18 cellular contexts compared by ENCODE assay signal in genomic region chr20:17394411-17394810, GRCh38.
"Had no signal": no experiment of that assay in that cellular context is flagged by ENCODE, and none has a peak within 500 bp of the region (broad histone marks: within the 10 kb centered on the region; RNA-seq: fewer than 3 reads in every experiment).

No MANE protein-coding gene starts in this region.

- H3K4me3 ChIP-seq: cardiac muscle cell, spleen, thoracic aorta, upper lobe of left lung had no signal

- H3K9ac ChIP-seq: parathyroid adenoma had no signal

- H2AFZ ChIP-seq: parathyroid adenoma had no signal

- H3K4me1 ChIP-seq: spleen, upper lobe of left lung had no signal

- H3K79me2 ChIP-seq: parathyroid adenoma had no signal

- H3K27me3 ChIP-seq: cardiac muscle cell, spleen, upper lobe of left lung had no signal

- H3K36me3 Mint-ChIP-seq: activated CD8-positive, alpha-beta memory T cell treated with anti-CD3 and anti-CD28 coated beads, Interleukin-2, amount 10 ng/mL, durations not matched to agents 7 days and 5 days; activated naive CD8-positive, alpha-beta T cell; mesothelial cell of epicardium; natural killer cell treated with Interleukin-12 subunit alpha and Interleukin-12 subunit beta and Interleukin-15 and Interleukin-18, amount 100 ng/mL, for 72 hours; stimulated activated memory B cell treated with anti-CD40 and anti-IgM and Interleukin-4, amounts not matched to agents 10 μg/mL and 1 μg/mL and 100 μg/mL, for 72 hours had no signal

- H3K36me3 ChIP-seq: cardiac muscle cell, spleen, thoracic aorta, upper lobe of left lung had no signal

- H3K4me3 Mint-ChIP-seq: activated CD4-positive, alpha-beta memory T cell treated with anti-CD3 and anti-CD28 coated beads, Interleukin-2, amount 10 ng/mL, durations not matched to agents 7 days and 5 days; activated CD4-positive, alpha-beta T cell treated with anti-CD3 and anti-CD28 coated beads for 36 hours; activated CD8-positive, alpha-beta memory T cell treated with anti-CD3 and anti-CD28 coated beads, Interleukin-2, amount 10 ng/mL, durations not matched to agents 7 days and 5 days; activated naive CD8-positive, alpha-beta T cell; dendritic cell treated with granulocyte-macrophage colony-stimulating factor and Interleukin-4, amounts not matched to agents 40 ng/mL and 50 ng/mL, for 4 days; mesothelial cell of epicardium; natural killer cell treated with Interleukin-12 subunit alpha and Interleukin-12 subunit beta and Interleukin-15 and Interleukin-18, amount 100 ng/mL, for 72 hours; stimulated activated memory B cell treated with anti-CD40 and anti-IgM and Interleukin-4, amounts not matched to agents 10 μg/mL and 1 μg/mL and 100 μg/mL, for 72 hours had no signal

- H3K9me3 ChIP-seq: spleen, thoracic aorta, upper lobe of left lung had no signal

- FAIRE-seq: keratinocyte had no signal

- DNase-seq: activated CD4-positive, alpha-beta memory T cell treated with anti-CD3 and anti-CD28 coated beads, Interleukin-2, amount 10 ng/mL, durations not matched to agents 7 days and 5 days; activated CD4-positive, alpha-beta T cell treated with anti-CD3 and anti-CD28 coated beads for 36 hours; activated CD8-positive, alpha-beta memory T cell treated with anti-CD3 and anti-CD28 coated beads, Interleukin-2, amount 10 ng/mL, durations not matched to agents 7 days and 5 days; effector CD8-positive, alpha-beta T cell; hypothalamus; spleen; stimulated activated CD4-positive, alpha-beta T cell treated with anti-CD3 and anti-CD28 coated beads, Interleukin-4, amount 100 ng/mL, for 4 hours; upper lobe of left lung had no signal

- H3K9me3 Mint-ChIP-seq: activated CD4-positive, alpha-beta memory T cell treated with anti-CD3 and anti-CD28 coated beads, Interleukin-2, amount 10 ng/mL, durations not matched to agents 7 days and 5 days; mesothelial cell of epicardium; natural killer cell treated with Interleukin-12 subunit alpha and Interleukin-12 subunit beta and Interleukin-15 and Interleukin-18, amount 100 ng/mL, for 72 hours had no signal

- H3K27me3 Mint-ChIP-seq: dendritic cell treated with granulocyte-macrophage colony-stimulating factor and Interleukin-4, amounts not matched to agents 40 ng/mL and 50 ng/mL, for 4 days had no signal

- H3K4me1 Mint-ChIP-seq: activated CD4-positive, alpha-beta memory T cell treated with anti-CD3 and anti-CD28 coated beads, Interleukin-2, amount 10 ng/mL, durations not matched to agents 7 days and 5 days; activated CD4-positive, alpha-beta T cell treated with anti-CD3 and anti-CD28 coated beads for 36 hours; activated CD8-positive, alpha-beta memory T cell treated with anti-CD3 and anti-CD28 coated beads, Interleukin-2, amount 10 ng/mL, durations not matched to agents 7 days and 5 days; stimulated activated memory B cell treated with anti-CD40 and anti-IgM and Interleukin-4, amounts not matched to agents 10 μg/mL and 1 μg/mL and 100 μg/mL, for 72 hours had no signal

- H3K27ac ChIP-seq: cardiac muscle cell, parathyroid adenoma, spleen, thoracic aorta, upper lobe of left lung had no signal

- H3K27ac Mint-ChIP-seq: activated CD4-positive, alpha-beta memory T cell treated with anti-CD3 and anti-CD28 coated beads, Interleukin-2, amount 10 ng/mL, durations not matched to agents 7 days and 5 days; activated CD4-positive, alpha-beta T cell treated with anti-CD3 and anti-CD28 coated beads for 36 hours; activated CD8-positive, alpha-beta memory T cell treated with anti-CD3 and anti-CD28 coated beads, Interleukin-2, amount 10 ng/mL, durations not matched to agents 7 days and 5 days; activated naive CD8-positive, alpha-beta T cell; dendritic cell treated with granulocyte-macrophage colony-stimulating factor and Interleukin-4, amounts not matched to agents 40 ng/mL and 50 ng/mL, for 4 days; mesothelial cell of epicardium; natural killer cell treated with Interleukin-12 subunit alpha and Interleukin-12 subunit beta and Interleukin-15 and Interleukin-18, amount 100 ng/mL, for 72 hours; stimulated activated memory B cell treated with anti-CD40 and anti-IgM and Interleukin-4, amounts not matched to agents 10 μg/mL and 1 μg/mL and 100 μg/mL, for 72 hours had no signal

- ATAC-seq: activated CD4-positive, alpha-beta T cell treated with anti-CD3 and anti-CD28 coated beads for 36 hours; activated CD8-positive, alpha-beta memory T cell treated with anti-CD3 and anti-CD28 coated beads, Interleukin-2, amount 10 ng/mL, durations not matched to agents 7 days and 5 days; left lobe of liver; natural killer cell treated with Interleukin-12 subunit alpha and Interleukin-12 subunit beta and Interleukin-15 and Interleukin-18, amount 100 ng/mL, for 72 hours; stimulated activated memory B cell treated with anti-CD40 and anti-IgM and Interleukin-4, amounts not matched to agents 10 μg/mL and 1 μg/mL and 100 μg/mL, for 72 hours had no signal
